8 cellular contexts compared by ENCODE assay signal in the genomic region with DNA sequence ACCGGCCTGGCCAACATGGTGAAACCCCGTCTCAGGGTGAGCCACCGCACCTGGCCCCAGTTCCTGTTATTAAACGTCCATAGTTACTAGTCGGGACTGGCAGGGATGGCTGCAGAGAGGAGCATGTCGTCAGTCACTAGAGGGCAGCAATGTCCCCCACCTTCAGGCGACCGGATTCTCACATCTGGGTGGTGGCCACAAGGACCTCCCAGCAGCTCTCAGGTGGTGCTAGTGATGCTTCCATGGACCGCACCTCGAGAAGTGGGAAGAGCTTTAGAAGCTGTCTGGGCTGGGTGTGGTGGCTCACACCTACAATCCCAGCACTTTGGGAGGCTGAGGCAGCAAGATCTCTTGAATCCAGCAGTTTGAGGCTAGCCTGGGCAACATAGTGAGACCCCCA. TPM values are rescaled to one million over a fixed set of nuclear protein-coding genes. Genes with fewer than 3 reads are reported as not detected.
DNase-seq lines count a peak whose midpoint lies in the region; ATAC-seq lines count a peak whose summit lies in the region.

No MANE protein-coding gene starts in this region.

- peak; percentile 51 for DNase-seq in NK-92 treated with Interleukin-12 subunit alpha and Interleukin-12 subunit beta, amount 100 ng/mL, for 24 hours (lab: John Stamatoyannopoulos, UW)
- DNase-seq in NK-92 (lab: John Stamatoyannopoulos, UW; ENCODE audit: unreplicated experiment) (no peak), NOMO-1 (lab: John Stamatoyannopoulos, UW; ENCODE audit: unreplicated experiment in 2 of 2) (peak; percentile 79 to 87), activated T-cell treated with anti-CD3 and anti-CD28 coated beads for 1 hour (ENCODE audit: low read depth) (peak; percentile 35), right cardiac atrium (peak in 2 of 3 donors; percentile 41 to 66), DMS153 treated with DMSO at 0.1 percent for 48 hours (lab: John Stamatoyannopoulos, UW; ENCODE audit: unreplicated experiment) (no peak)
- peak; percentile 18 to 60 (median 41) for DNase-seq in stimulated activated CD4-positive, alpha-beta T cell treated with anti-CD3 and anti-CD28 coated beads, TNF-alpha, amount 100 ng/mL, for 48 hours (ENCODE audit: low read depth in 3 of 3)

- WGBS in right cardiac atrium = 14% methylated on average over 10 of the region's 10 CpGs

- intact Hi-C loops in right cardiac atrium (cut with DNase I) = no loop called here

- H3K9me3 ChIP-seq in right cardiac atrium (ENCODE audit: control insufficient read depth, low read length) = no peaks in the 10 kb centered on the region

- ATAC-seq in HG02870 (IDR thresholded peaks at IDR 0.05; ENCODE audit: unreplicated experiment) = peak; percentile 59
- ATAC-seq in right cardiac atrium = peak in 1 of 2 donors; percentile 71

- no peaks in the 10 kb centered on the region for H3K27me3 ChIP-seq in right cardiac atrium (ENCODE audit: control insufficient read depth, insufficient read depth)

- no peaks in the 10 kb centered on the region for H3K4me1 ChIP-seq in right cardiac atrium (ENCODE audit: control insufficient read depth, insufficient read depth, low read length)

- no peak overlapping the region for H3K4me3 ChIP-seq in right cardiac atrium (ENCODE audit: low read length)

- no peak overlapping the region for H3K27ac ChIP-seq in right cardiac atrium (ENCODE audit: low read length)

RNA-seq across cellular contexts. Expression of a gene that starts 13.3 kb away (rescaled TPM):
- 1 to 10 TPM; 2.6 to 4.4 (median 3.1) TPM for total RNA-seq in right cardiac atrium
- 8.7 TPM for polyA plus RNA-seq in right cardiac atrium

RNA-seq across cellular contexts. Expression of a gene that starts 54.7 kb away (rescaled TPM):
- 1 to 10 TPM; 3.0 to 5.3 (median 4.4) TPM for total RNA-seq in right cardiac atrium
- polyA plus RNA-seq in right cardiac atrium = 1.3 TPM

Comparison
In these comparisons a context has a peak if more than half of its experiments do, and no peak if none do; other contexts are left out.
1. DNase-seq: peak in NK-92 treated with Interleukin-12 subunit alpha and Interleukin-12 subunit beta, amount 100 ng/mL, for 24 hours (single experiment), NOMO-1 (2 of 2), activated T-cell treated with anti-CD3 and anti-CD28 coated beads for 1 hour (single experiment), right cardiac atrium (2 of 3) and stimulated activated CD4-positive, alpha-beta T cell treated with anti-CD3 and anti-CD28 coated beads, TNF-alpha, amount 100 ng/mL, for 48 hours (3 of 3); none in NK-92 (single experiment) and DMS153 treated with DMSO at 0.1 percent for 48 hours (single experiment).